Comparison of ENCODE assay signal across 19 cellular contexts in the genomic region with DNA sequence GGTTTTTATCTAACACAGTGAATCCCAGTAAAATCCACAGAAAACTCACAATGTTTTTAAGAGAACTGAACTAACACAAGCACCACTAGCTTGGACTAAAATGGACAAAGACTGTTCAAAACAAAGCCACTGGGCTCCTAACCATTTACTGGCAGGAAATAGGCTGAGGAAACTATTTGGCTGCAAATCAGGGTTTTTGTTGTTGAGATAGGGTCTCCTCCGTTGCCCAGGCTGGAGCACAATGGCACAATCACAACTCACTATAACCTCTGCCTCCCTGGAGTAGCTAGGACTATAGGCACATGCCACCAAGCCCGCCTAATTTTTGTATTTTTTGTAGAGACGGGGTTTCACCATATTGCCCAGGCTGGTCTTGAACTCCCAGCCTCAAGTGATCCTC.
A peak's percentile ranks its signal among the peaks of the same experiment; 100 is the strongest.
DNase-seq lines count a peak whose midpoint lies in the region; ATAC-seq and TF ChIP-seq lines count a peak whose summit lies in the region.
"Had no signal": no experiment of that assay in that cellular context is flagged by ENCODE, and none has a peak within 500 bp of the region (broad histone marks: within the 10 kb centered on the region; RNA-seq: fewer than 3 reads in every experiment).

No MANE protein-coding gene starts in this region.

- no peak overlapping the region for H2BK15ac ChIP-seq in H9 (ENCODE audit: low read depth, low read length)

- no peaks in the 10 kb centered on the region for H3K23me2 ChIP-seq in H9 (ENCODE audit: insufficient read length, low read depth, low read length, poor library complexity, severe bottlenecking)

- H3K9me3 Mint-ChIP-seq in CD4-positive, CD25-positive, alpha-beta regulatory T cell: peaks cover 0 to 4% (median 0%) of the 10 kb centered on the region in 7 donors
- peaks cover 0 to 5% of the 10 kb centered on the region in 2 experiments; a peak in 3 of 5 replicates for H3K9me3 Mint-ChIP-seq in H9
- peaks cover 0 to 4% (median 0%) of the 10 kb centered on the region in 5 experiments for H3K9me3 Mint-ChIP-seq in brain
- H3K9me3 Mint-ChIP-seq in mesothelial cell of epicardium: peaks cover 24% of the 10 kb centered on the region

- peak overlapping the region; percentile 92 to 99 (median 97) for H3K27ac Mint-ChIP-seq in CD4-positive, CD25-positive, alpha-beta regulatory T cell
- peak overlapping the region; percentile 67 to 86 (median 78); a peak in 6 of 7 replicates for H3K27ac Mint-ChIP-seq in H9
- H3K27ac Mint-ChIP-seq in brain: peak overlapping the region in 3 of 5 experiments; percentile 47 to 84 (median 66)
- H3K27ac Mint-ChIP-seq in mesothelial cell of epicardium: peak overlapping the region; percentile 9

- H3K9ac ChIP-seq in H9 (ENCODE audit: extremely low read depth, insufficient read length, low read length): no peak overlapping the region

- no peaks in the 10 kb centered on the region for H3K27me3 Mint-ChIP-seq in CD4-positive, CD25-positive, alpha-beta regulatory T cell
- H3K27me3 Mint-ChIP-seq in H9 (ENCODE audit: low read depth) (no peaks in the 10 kb centered on the region; the same call in 1 of the 2 replicates), brain (peaks cover 2% of the 10 kb centered on the region), mesothelial cell of epicardium (ENCODE audit: low read depth) (no peaks in the 10 kb centered on the region)

- no peak overlapping the region for H4K8ac ChIP-seq in H9 (replicated peaks; ENCODE audit: insufficient read length, low read depth, low read length)

- no peak overlapping the region for H2AK5ac ChIP-seq in H9 (ENCODE audit: insufficient read length, low read length)

- peaks cover 17% of the 10 kb centered on the region for H3K36me3 Mint-ChIP-seq in CD4-positive, CD25-positive, alpha-beta regulatory T cell
- H3K36me3 Mint-ChIP-seq in H9 (ENCODE audit: insufficient read depth in 1 of 3, low read depth in 3 of 3): peaks cover 0 to 10% (median 5%) of the 10 kb centered on the region in 3 experiments; a peak in 3 of 7 replicates
- H3K36me3 Mint-ChIP-seq in brain: peaks cover 5% of the 10 kb centered on the region
- peaks cover 13% of the 10 kb centered on the region for H3K36me3 Mint-ChIP-seq in mesothelial cell of epicardium

- H3K56ac ChIP-seq in H9 (ENCODE audit: insufficient read length, low read depth, low read length): no peak overlapping the region

- H4K20me1 ChIP-seq in H9 (ENCODE audit: control insufficient read depth, insufficient read depth, insufficient read length): no peaks in the 10 kb centered on the region

- H2BK120ac ChIP-seq in H9 (ENCODE audit: low read depth, low read length, poor library complexity, severe bottlenecking): no peak overlapping the region

- intact Hi-C loops in posterior cingulate gyrus (cut with DNase I): no loop called here
- intact Hi-C loops in left ventricle myocardium superior (cut with micrococcal nuclease): no loop called here

- H4K5ac ChIP-seq in H9 (ENCODE audit: insufficient read length, low read depth, low read length): no peak overlapping the region

- H3K27me3 ChIP-seq in CD4-positive, CD25-positive, alpha-beta regulatory T cell (ENCODE audit: control insufficient read depth, insufficient read depth, low read length): no peaks in the 10 kb centered on the region
- no peaks in the 10 kb centered on the region for H3K27me3 ChIP-seq in H9 (ENCODE audit: insufficient read depth, low read length)
- H3K27me3 ChIP-seq: BE2C, foreskin keratinocyte, uterus had no signal

- H2BK12ac ChIP-seq in H9 (ENCODE audit: insufficient read length, low read depth, low read length): no peak overlapping the region

- no peak overlapping the region for H3K14ac ChIP-seq in H9 (ENCODE audit: insufficient read depth, low read length)

- no peak overlapping the region for H3K4me2 ChIP-seq in H9 (ENCODE audit: insufficient read depth, insufficient read length, low read length)

- DNase-seq in CD4-positive, CD25-positive, alpha-beta regulatory T cell: no peak
- no peak for DNase-seq in H9
- no peak for DNase-seq in mesothelial cell of epicardium (ENCODE audit: low spot score in 2 of 2, unreplicated experiment in 2 of 2)
- DNase-seq in posterior cingulate gyrus: no peak
- no peak for DNase-seq in hippocampal formation (lab: John Stamatoyannopoulos, UW)
- no peak for DNase-seq in left ventricle myocardium superior
- DNase-seq: amniotic stem cell; BE2C; EL; foreskin keratinocyte; islet precursor cell; NCI-H2107; NCI-H82; stimulated activated CD4-positive, alpha-beta T cell treated with anti-CD3 and anti-CD28 coated beads, Interleukin-2, amount 100 ng/mL, for 24 hours; stimulated activated CD8-positive, alpha-beta memory T cell treated with anti-CD3 and anti-CD28 coated beads, Interleukin-4, amount 100 ng/mL, for 48 hours; uterus had no signal

- H3K36me3 ChIP-seq in CD4-positive, CD25-positive, alpha-beta regulatory T cell (ENCODE audit: control insufficient read depth, insufficient read depth, low read length): no peaks in the 10 kb centered on the region
- H3K36me3 ChIP-seq: BE2C, uterus had no signal

- H3K27ac ChIP-seq in CD4-positive, CD25-positive, alpha-beta regulatory T cell (ENCODE audit: insufficient read depth, low read length, poor library complexity, severe bottlenecking): peak overlapping the region; percentile 78
- peak overlapping the region; percentile 42 for H3K27ac ChIP-seq in H9 (ENCODE audit: insufficient read length, low read depth, low read length)
- H3K27ac ChIP-seq: foreskin keratinocyte, RWPE1, uterus had no signal

- H3T11ph ChIP-seq in H9 (ENCODE audit: low read length): no peak overlapping the region

- H3K79me2 ChIP-seq in H9 (ENCODE audit: insufficient read depth, low read length): no peaks in the 10 kb centered on the region

- peaks cover 52% of the 10 kb centered on the region for H3K4me1 ChIP-seq in CD4-positive, CD25-positive, alpha-beta regulatory T cell (ENCODE audit: control insufficient read depth, insufficient read depth, low read length, poor library complexity, severe bottlenecking)
- peaks cover 9% of the 10 kb centered on the region; the same call in 1 of the 2 replicates for H3K4me1 ChIP-seq in H9 (ENCODE audit: insufficient read depth, low read length)
- H3K4me1 ChIP-seq: BE2C, foreskin keratinocyte, uterus had no signal

- no peak for ATAC-seq in CD4-positive, CD25-positive, alpha-beta regulatory T cell (ENCODE audit: low read depth in 2 of 2)
- ATAC-seq in left ventricle myocardium superior (no peak), GM21526 (IDR thresholded peaks at IDR 0.05; ENCODE audit: low FRiP score, unreplicated experiment) (no peak)
- ATAC-seq: foreskin keratinocyte had no signal

- TF ChIP-seq CTCF in H9 (conservative IDR thresholded peaks at IDR 0.05) (no peak), brain (conservative IDR thresholded peaks at IDR 0.05) (no peak), mesothelial cell of epicardium (IDR thresholded peaks at IDR 0.05; ENCODE audit: unreplicated experiment) (no peak)

- H3K9me3 ChIP-seq in CD4-positive, CD25-positive, alpha-beta regulatory T cell (ENCODE audit: control insufficient read depth in 2 of 2, low read length in 2 of 2): no peaks in the 10 kb centered on the region
- H3K9me3 ChIP-seq in H9 (ENCODE audit: control insufficient read depth, low read depth, low read length): no peaks in the 10 kb centered on the region
- H3K9me3 ChIP-seq: BE2C, uterus had no signal

- no peak overlapping the region for H3K4ac ChIP-seq in H9 (ENCODE audit: low read depth, low read length)

- no CpG with 5 or more reads among the region's 3 CpGs for WGBS in H9 (ENCODE audit: extremely low coverage, insufficient read length, low lambda C conversion rate)

- peaks cover 11 to 94% (median 57%) of the 10 kb centered on the region in 4 donors for H3K4me1 Mint-ChIP-seq in CD4-positive, CD25-positive, alpha-beta regulatory T cell
- H3K4me1 Mint-ChIP-seq in H9 (peaks cover 51 to 56% of the 10 kb centered on the region in 2 experiments), brain (peaks cover 9% of the 10 kb centered on the region), mesothelial cell of epicardium (peaks cover 9% of the 10 kb centered on the region)

- H2AFZ ChIP-seq in H9 (ENCODE audit: low read length): no peak overlapping the region

- H4K91ac ChIP-seq in H9 (ENCODE audit: insufficient read length, low read depth, low read length): no peak overlapping the region

- no peak overlapping the region for H3K18ac ChIP-seq in H9 (ENCODE audit: insufficient read length, low read depth, low read length)

- H3K4me3 Mint-ChIP-seq in CD4-positive, CD25-positive, alpha-beta regulatory T cell: peak overlapping the region; percentile 21 to 81 (median 60)
- no peak overlapping the region for H3K4me3 Mint-ChIP-seq in H9
- H3K4me3 Mint-ChIP-seq in brain: no peak overlapping the region
- H3K4me3 Mint-ChIP-seq in mesothelial cell of epicardium: no peak overlapping the region

- peak overlapping the region; percentile 3 for H3K4me3 ChIP-seq in CD4-positive, CD25-positive, alpha-beta regulatory T cell (ENCODE audit: low read depth, low read length)
- H3K4me3 ChIP-seq: uterus had no signal

- no peak overlapping the region for H2BK20ac ChIP-seq in H9 (ENCODE audit: low read depth, low read length, poor library complexity, severe bottlenecking)

- no peak overlapping the region for H3K23ac ChIP-seq in H9 (ENCODE audit: insufficient read length, low read depth, low read length)

- H3K79me1 ChIP-seq in H9 (ENCODE audit: insufficient read depth, low read depth, low read length, poor library complexity, severe bottlenecking): no peaks in the 10 kb centered on the region

- no peak overlapping the region for H2BK5ac ChIP-seq in H9 (ENCODE audit: insufficient read length, low read length)

Comparison
In these comparisons a context has a peak if more than half of its experiments do, and no peak if none do; other contexts are left out.
1. H3K27ac Mint-ChIP-seq: peak in every context shown above with its lines; median percentile 97 in CD4-positive, CD25-positive, alpha-beta regulatory T cell; 78 in H9; 66 in brain; 9 in mesothelial cell of epicardium.
2. H3K4me3 Mint-ChIP-seq: peak in CD4-positive, CD25-positive, alpha-beta regulatory T cell (4 of 4); none in H9 (0 of 2), brain (0 of 5) and mesothelial cell of epicardium (single experiment).